Comparison of ENCODE assay signal across 32 cellular contexts in genomic region chr4:147535161-147535560, GRCh38. TPM values are rescaled to one million over a fixed set of nuclear protein-coding genes. Genes with fewer than 3 reads are reported as not detected.
"Had no signal": no experiment of that assay in that cellular context is flagged by ENCODE, and none has a peak within 500 bp of the region (broad histone marks: within the 10 kb centered on the region; RNA-seq: fewer than 3 reads in every experiment).

No MANE protein-coding gene starts in this region.

- H3K9me3 ChIP-seq: ascending aorta, MG63, SJCRH30 had no signal

- H3K36me3 Mint-ChIP-seq: activated naive CD8-positive, alpha-beta T cell treated with anti-CD3 and anti-CD28 coated beads for 36 hours had no signal

- H3K27ac ChIP-seq: ascending aorta, SJCRH30, SK-N-MC, WERI-Rb-1 had no signal

- H3K36me3 ChIP-seq: MG63, SJCRH30, WERI-Rb-1 had no signal

- H3K4me3 Mint-ChIP-seq: activated CD4-positive, alpha-beta T cell treated with anti-CD3 and anti-CD28 coated beads, Interleukin-2, amount 10 ng/mL, durations not matched to agents 24 days and 14 days; activated CD8-positive, alpha-beta T cell treated with anti-CD3 and anti-CD28 coated beads for 36 hours; activated naive CD8-positive, alpha-beta T cell treated with anti-CD3 and anti-CD28 coated beads for 36 hours; activated T-cell treated with anti-CD3 and anti-CD28 coated beads, Interleukin-2, amount 50 U/mL, for 72 hours; activated T-helper 17 cell treated with anti-CD3 and anti-CD28 coated beads, Interleukin-2, amount 50 U/mL, for 72 hours had no signal

- H3K4me1 Mint-ChIP-seq: activated CD4-positive, alpha-beta T cell treated with anti-CD3 and anti-CD28 coated beads, Interleukin-2, amount 10 ng/mL, durations not matched to agents 24 days and 14 days; activated naive CD8-positive, alpha-beta T cell treated with anti-CD3 and anti-CD28 coated beads for 36 hours; activated T-helper 17 cell treated with anti-CD3 and anti-CD28 coated beads, Interleukin-2, amount 50 U/mL, for 72 hours had no signal

- H3K9me3 Mint-ChIP-seq: activated CD4-positive, alpha-beta T cell treated with anti-CD3 and anti-CD28 coated beads, Interleukin-2, amount 10 ng/mL, durations not matched to agents 24 days and 14 days; activated CD8-positive, alpha-beta T cell treated with anti-CD3 and anti-CD28 coated beads for 36 hours; activated naive CD8-positive, alpha-beta T cell treated with anti-CD3 and anti-CD28 coated beads for 36 hours; activated T-cell treated with anti-CD3 and anti-CD28 coated beads, Interleukin-2, amount 50 U/mL, for 72 hours; activated T-helper 17 cell treated with anti-CD3 and anti-CD28 coated beads, Interleukin-2, amount 50 U/mL, for 72 hours had no signal

- DNase-seq: activated CD4-positive, alpha-beta T cell treated with anti-CD3 and anti-CD28 coated beads, Interleukin-2, amount 10 ng/mL, durations not matched to agents 24 days and 14 days; activated CD4-positive, alpha-beta T cell treated with anti-CD3 and anti-CD28 coated beads, Interleukin-2, amount 50 U/mL, for 4 hours; activated CD8-positive, alpha-beta T cell treated with anti-CD3 and anti-CD28 coated beads for 36 hours; activated effector memory CD4-positive, alpha-beta T cell treated with anti-CD3 and anti-CD28 coated beads, Interleukin-2, amount 50 U/mL, for 16 hours; activated naive CD4-positive, alpha-beta T cell; activated naive CD4-positive, alpha-beta T cell treated with anti-CD3 and anti-CD28 coated beads, Interleukin-2, amount 50 U/mL, for 16 hours; activated naive CD8-positive, alpha-beta T cell treated with anti-CD3 and anti-CD28 coated beads for 36 hours; activated T-cell treated with anti-CD3 and anti-CD28 coated beads, Interleukin-2, amount 50 U/mL, for 1 hour; activated T-cell treated with anti-CD3 and anti-CD28 coated beads, Interleukin-2, amount 50 U/mL, for 72 hours; amygdala; Kasumi-1; KG1; MG63; NCI-H1048; NCI-H1105 treated with DMSO at 0.1 percent for 48 hours; NCI-H1436; NCI-H1694; NCI-H1930; NCI-H2081 treated with DMSO at 0.1 percent for 48 hours; NCI-H345; NCI-H524 treated with DMSO at 0.1 percent for 48 hours; SHP77; SJCRH30; T1000 had no signal

- H3K27ac Mint-ChIP-seq: activated CD4-positive, alpha-beta T cell treated with anti-CD3 and anti-CD28 coated beads, Interleukin-2, amount 10 ng/mL, durations not matched to agents 24 days and 14 days; activated CD8-positive, alpha-beta T cell treated with anti-CD3 and anti-CD28 coated beads for 36 hours; activated naive CD8-positive, alpha-beta T cell treated with anti-CD3 and anti-CD28 coated beads for 36 hours; activated T-cell treated with anti-CD3 and anti-CD28 coated beads, Interleukin-2, amount 50 U/mL, for 72 hours; activated T-helper 17 cell treated with anti-CD3 and anti-CD28 coated beads, Interleukin-2, amount 50 U/mL, for 72 hours had no signal

- H3K27me3 ChIP-seq: ascending aorta, MG63, SJCRH30 had no signal

- H3K4me1 ChIP-seq: ascending aorta, SJCRH30 had no signal

- H3K4me3 ChIP-seq: ascending aorta, MG63, SJCRH30, SK-N-MC had no signal

- ATAC-seq: activated CD8-positive, alpha-beta T cell treated with anti-CD3 and anti-CD28 coated beads for 36 hours; activated T-cell treated with anti-CD3 and anti-CD28 coated beads, Interleukin-2, amount 50 U/mL, for 72 hours; activated T-helper 17 cell treated with anti-CD3 and anti-CD28 coated beads, Interleukin-2, amount 50 U/mL, for 72 hours; Panc1 had no signal

RNA-seq across cellular contexts. Expression of gene EDNRA, which starts 54.3 kb away (rescaled TPM):
- total RNA-seq: activated CD4-positive, alpha-beta T cell treated with anti-CD3 and anti-CD28 coated beads, Interleukin-2, amount 10 ng/mL, durations not matched to agents 24 days and 14 days; activated CD8-positive, alpha-beta memory T cell treated with anti-CD3 and anti-CD28 coated beads for 36 hours; activated CD8-positive, alpha-beta T cell treated with anti-CD3 and anti-CD28 coated beads for 36 hours; activated naive CD8-positive, alpha-beta T cell treated with anti-CD3 and anti-CD28 coated beads for 36 hours; activated T-helper 17 cell treated with anti-CD3 and anti-CD28 coated beads, Interleukin-2, amount 50 U/mL, for 72 hours; T-helper 1 cell treated with Interleukin-12 subunit alpha and Interleukin-12 subunit beta and Interleukin-4 antibody, amounts not matched to agents 30 ng/mL and 1 ng/mL, for 36 hours; T-helper 2 cell treated with Interferon-gamma antibody and Interleukin-4, amounts not matched to agents 100 ng/mL and 5 ng/mL, for 36 hours had no signal
